ENCODE assay signal across 11 cellular contexts in genomic region chr2:15640291-15640711, GRCh38. TPM values are rescaled to one million over a fixed set of nuclear protein-coding genes. Genes with fewer than 3 reads are reported as not detected.
A peak's percentile ranks its signal among the peaks of the same experiment; 100 is the strongest.
DNase-seq lines count a peak whose midpoint lies in the region; ATAC-seq and TF ChIP-seq lines count a peak whose summit lies in the region.
"Had no signal": no experiment of that assay in that cellular context is flagged by ENCODE, and none has a peak within 500 bp of the region (broad histone marks: within the 10 kb centered on the region; RNA-seq: fewer than 3 reads in every experiment).

No MANE protein-coding gene starts in this region.

- no CpG with 5 or more reads among the region's 6 CpGs for WGBS in neuronal stem cell (ENCODE audit: extremely low coverage in 2 of 2, insufficient read length in 2 of 2, insufficient replicate concordance in 1 of 2), 2 donors
- WGBS in esophagus muscularis mucosa: 23% methylated on average over 6 of the region's 6 CpGs

- H3K23ac ChIP-seq in neuronal stem cell (ENCODE audit: low read depth, low read length, poor library complexity): no peak overlapping the region

- H2AK5ac ChIP-seq in neuronal stem cell (ENCODE audit: low read depth, low read length): no peak overlapping the region

- TF ChIP-seq POLR2A in esophagus muscularis mucosa (IDR thresholded peaks at IDR 0.05; ENCODE audit: low read depth): no peak

- no peak for ATAC-seq in GM18867 (IDR thresholded peaks at IDR 0.05; ENCODE audit: unreplicated experiment)
- no peak for ATAC-seq in GM19395 (IDR thresholded peaks at IDR 0.05; ENCODE audit: unreplicated experiment)
- ATAC-seq: body of pancreas had no signal

- no peak overlapping the region for H3K18ac ChIP-seq in neuronal stem cell (ENCODE audit: low read length)

- in situ Hi-C loops in ACHN (cut with HindIII; ENCODE audit: low pct_ligation_motif_present, low pct_unique_long_range_greater_than_20kb, low sequenced_read_pairs): loop anchor here (25.0 kb wide), 1 partner anchor 97 kb away; no protein-coding TSS in a partner anchor

- no peak overlapping the region for H4K8ac ChIP-seq in neuronal stem cell (ENCODE audit: low read depth, low read length)

- no peak overlapping the region for H3K4ac ChIP-seq in neuronal stem cell (ENCODE audit: low read length)

- peaks cover 19 to 23% of the 10 kb centered on the region in 2 donors for H3K4me1 ChIP-seq in neuronal stem cell (ENCODE audit: control insufficient read depth in 2 of 2, insufficient read depth in 1 of 2, low read depth in 1 of 2, low read length in 2 of 2)
- H3K4me1 ChIP-seq in esophagus muscularis mucosa: peaks cover 25 to 39% (median 33%) of the 10 kb centered on the region in 4 donors
- H3K4me1 ChIP-seq: body of pancreas had no signal

- H2BK120ac ChIP-seq in neuronal stem cell (ENCODE audit: low read depth, low read length): no peak overlapping the region

- H3K27ac ChIP-seq in neuronal stem cell (replicated peaks; ENCODE audit: low read length): no peak overlapping the region
- no peak overlapping the region for H3K27ac ChIP-seq in esophagus muscularis mucosa (replicated peaks in 1 of 4)
- H3K27ac ChIP-seq: body of pancreas, neutrophil had no signal

- H2AFZ ChIP-seq in neuronal stem cell (ENCODE audit: low read length): no peak overlapping the region

- DNase-seq in ACHN (peak; percentile 11), HFF-Myc (ENCODE audit: extremely low read depth, low read depth) (peak; percentile 43), UCSD-AML1 (lab: John Stamatoyannopoulos, UW; ENCODE audit: unreplicated experiment) (peak; percentile 45), hepatic stellate cell (ENCODE audit: low spot score) (peak; percentile 41), neuronal stem cell (ENCODE audit: low spot score) (no peak), esophagus muscularis mucosa (ENCODE audit: extremely low spot score) (no peak)
- DNase-seq: activated CD4-positive, alpha-beta memory T cell treated with anti-CD3 and anti-CD28 coated beads, Interleukin-2, amount 10 ng/mL, durations not matched to agents 7 days and 5 days; body of pancreas had no signal

- no peak overlapping the region for H3K4me3 ChIP-seq in HFF-Myc (replicated peaks; ENCODE audit: low read depth, low read length)
- H3K4me3 ChIP-seq in neuronal stem cell (ENCODE audit: low read length in 2 of 2): no peak overlapping the region
- no peak overlapping the region for H3K4me3 ChIP-seq in esophagus muscularis mucosa
- H3K4me3 ChIP-seq: body of pancreas had no signal

- H2BK15ac ChIP-seq in neuronal stem cell (ENCODE audit: low read length): no peak overlapping the region

- H3K14ac ChIP-seq in neuronal stem cell (ENCODE audit: low read length): no peak overlapping the region

- H3K27me3 ChIP-seq in neuronal stem cell (ENCODE audit: control insufficient read depth in 3 of 3, insufficient read depth in 3 of 3, low read depth in 1 of 3, low read length in 3 of 3): no peaks in the 10 kb centered on the region
- H3K27me3 ChIP-seq in esophagus muscularis mucosa: no peaks in the 10 kb centered on the region
- H3K27me3 ChIP-seq: body of pancreas, neutrophil had no signal

- H3K36me3 ChIP-seq in neuronal stem cell (replicated peaks in 1 of 2; ENCODE audit: control insufficient read depth in 2 of 2, insufficient read depth in 2 of 2, low read length in 2 of 2): peaks cover 0 to 40% of the 10 kb centered on the region in 2 donors
- peaks cover 0 to 19% (median 11%) of the 10 kb centered on the region in 4 donors for H3K36me3 ChIP-seq in esophagus muscularis mucosa

- no peak overlapping the region for H4K91ac ChIP-seq in neuronal stem cell (ENCODE audit: low read depth, low read length, poor library complexity)

- no peak overlapping the region for H3K4me2 ChIP-seq in neuronal stem cell (ENCODE audit: insufficient read depth, low read length, poor library complexity, severe bottlenecking)

- H3K79me1 ChIP-seq in neuronal stem cell (ENCODE audit: low read depth, low read length): no peaks in the 10 kb centered on the region

- no peak overlapping the region for H2BK5ac ChIP-seq in neuronal stem cell (ENCODE audit: low read length)

- no peak for TF ChIP-seq CTCF in HFF-Myc (IDR thresholded peaks at IDR 0.05; ENCODE audit: low read depth, low read length, missing control alignments)
- no peak for TF ChIP-seq CTCF in esophagus muscularis mucosa (IDR thresholded peaks at IDR 0.05)

- no peak overlapping the region for H3K9ac ChIP-seq in neuronal stem cell (ENCODE audit: low read depth, low read length, poor library complexity)

- TF ChIP-seq EP300 in esophagus muscularis mucosa (IDR thresholded peaks at IDR 0.05): no peak

- no peak overlapping the region for H2BK12ac ChIP-seq in neuronal stem cell (ENCODE audit: low read length)

- peaks cover 6 to 16% of the 10 kb centered on the region in 2 donors for H3K9me3 ChIP-seq in neuronal stem cell (replicated peaks in 1 of 2; ENCODE audit: control insufficient read depth in 2 of 2, insufficient read depth in 1 of 2, low read depth in 1 of 2, low read length in 2 of 2)
- no peaks in the 10 kb centered on the region for H3K9me3 ChIP-seq in esophagus muscularis mucosa
- H3K9me3 ChIP-seq: body of pancreas, neutrophil had no signal

- intact Hi-C loops in esophagus muscularis mucosa (cut with DNase I): no loop called here

RNA-seq across cellular contexts. Expression of gene DDX1, which starts 48.6 kb away (rescaled TPM):
- polyA plus RNA-seq in neuronal stem cell (2013, experiment 1 of 2): 72.6 TPM
- polyA plus RNA-seq in neuronal stem cell (2013, experiment 2 of 2): 72.6 TPM
- 10 to 100 TPM; 58.3 to 90.5 (median 60.8) TPM for total RNA-seq in esophagus muscularis mucosa

Comparison
In these comparisons a context has a peak if more than half of its experiments do, and no peak if none do; other contexts are left out.
1. DNase-seq: peak in ACHN (single experiment), HFF-Myc (single experiment), UCSD-AML1 (single experiment) and hepatic stellate cell (single experiment); none in neuronal stem cell (single experiment) and esophagus muscularis mucosa (single experiment).